ENCODE assay signal across 21 cellular contexts in genomic region chr2:221612800-221613199, GRCh38.
"Had no signal": no experiment of that assay in that cellular context is flagged by ENCODE, and none has a peak within 500 bp of the region (broad histone marks: within the 10 kb centered on the region; RNA-seq: fewer than 3 reads in every experiment).

No MANE protein-coding gene starts in this region.

- H2AFZ ChIP-seq: PC-9 had no signal

- DNase-seq: KBM-7; MG63; NCI-H1092; NCI-H1105 treated with DMSO at 0.1 percent for 48 hours; NCI-H1417 treated with DMSO at 0.1 percent for 48 hours; NCI-H146; NCI-H1694 treated with DMSO at 0.1 percent for 48 hours; NCI-H1930; NCI-H2081; NCI-H2107; NCI-H510A; NCI-H526 treated with DMSO at 0.1 percent for 48 hours; NCI-H748 treated with DMSO at 0.1 percent for 48 hours; NK-92 treated with Interleukin-12 subunit alpha and Interleukin-12 subunit beta, amount 100 ng/mL, for 24 hours; PC-9; Peyer's patch; SHP77 treated with DMSO at 0.1 percent for 48 hours; T-helper 1 cell had no signal

- ATAC-seq: Right ventricle myocardium inferior, SK-N-SH treated with all-trans-retinoic acid at 6 μM for 48 hours had no signal

- H3K4me1 ChIP-seq: Peyer's patch had no signal

- H3K36me3 ChIP-seq: MG63, Peyer's patch, SJCRH30 had no signal

- H3K4me2 ChIP-seq: PC-9 had no signal

- H3K27me3 ChIP-seq: MG63, Peyer's patch, SJCRH30 had no signal

- H3K9me3 ChIP-seq: MG63, Peyer's patch, SJCRH30 had no signal

- H3K27ac ChIP-seq: PC-9, Peyer's patch, SJCRH30 had no signal

- H3K4me3 ChIP-seq: MG63, PC-9, Peyer's patch, SJCRH30 had no signal
